8 cellular contexts compared by ENCODE assay signal in genomic region chr1:111739222-111739983, GRCh38. TPM values are rescaled to one million over a fixed set of nuclear protein-coding genes. Genes with fewer than 3 reads are reported as not detected.
A peak's percentile ranks its signal among the peaks of the same experiment; 100 is the strongest.
DNase-seq lines count a peak whose midpoint lies in the region; ATAC-seq and TF ChIP-seq lines count a peak whose summit lies in the region.

Gene INKA2 (minus strand): TSS chr1:111739395. CDS start chr1:111739242, 153 bp downstream.

- peaks cover 15% of the 10 kb centered on the region for H3K4me1 Mint-ChIP-seq in WTC11

- TF ChIP-seq CTCF in WTC11 (IDR thresholded peaks at IDR 0.05): no peak

- peak within 1 kb of the TSS; percentile 99 for H3K27ac Mint-ChIP-seq in WTC11

- ATAC-seq in GM18870 (IDR thresholded peaks at IDR 0.05; ENCODE audit: unreplicated experiment): peak; percentile 74
- peak; percentile 74 for ATAC-seq in HG03103 (IDR thresholded peaks at IDR 0.05; ENCODE audit: low read depth, unreplicated experiment)
- peak; percentile 75 for ATAC-seq in WTC11

- no peaks in the 10 kb centered on the region for H3K36me3 Mint-ChIP-seq in WTC11

- DNase-seq in AG08396 (ENCODE audit: low spot score) (peak; percentile 91), NCI-H2171 treated with DMSO at 0.1 percent for 48 hours (lab: John Stamatoyannopoulos, UW) (peak; percentile 95), WTC11 (ENCODE audit: low spot score) (peak; percentile 95), caudate nucleus (lab: John Stamatoyannopoulos, UW) (peak in 59 of 61 donors; percentile 54 to 91 (median 82)), islet precursor cell (peak; percentile 92)
- DNase-seq in stimulated activated CD4-positive, alpha-beta T cell treated with anti-CD3 and anti-CD28 coated beads, Interleukin-12 subunit alpha, Interleukin-12 subunit beta, amount 100 ng/mL, for 4 hours: peak; percentile 71

- no peaks in the 10 kb centered on the region for H3K9me3 Mint-ChIP-seq in WTC11

- peaks cover 23% of the 10 kb centered on the region for H3K27me3 Mint-ChIP-seq in WTC11 (ENCODE audit: low read depth)

- CTCF ChIA-PET in WTC11 (lab: Charles Lee): interaction anchor here (0.8 to 7.7 kb wide), 13 partner anchors 9 to 257 kb away, joined by 3 to 78 read pairs (median 6); no protein-coding TSS in a partner anchor

- POLR2A ChIA-PET in WTC11 (lab: Charles Lee): interaction anchor here (0.6 to 1.9 kb wide), 7 partner anchors 11 to 1404 kb away, joined by 3 to 6 read pairs (median 4); partner anchors contain the start of gene DDX20

- no peak within 1 kb of the TSS for H3K4me3 Mint-ChIP-seq in WTC11

- H3K27ac ChIP-seq in caudate nucleus (ENCODE audit: low read depth, low read length): peak within 1 kb of the TSS; percentile 67

TF ChIP-seq in WTC11, 78 proteins besides CTCF, POLR2A, EP300 and RAD21 (continues in another document):
- peak; percentile 85 for TF ChIP-seq FOXP4 (CRISPR knock-in tag; IDR thresholded peaks at IDR 0.05)
- peak; percentile 54; the same call in 1 of the 2 replicates for TF ChIP-seq FOXK1 (CRISPR knock-in tag; IDR thresholded peaks at IDR 0.05)
- 0 out of 2 replicates have a peak, but pooled peaks have one; percentile 60 for TF ChIP-seq ARID4B (CRISPR knock-in tag; IDR thresholded peaks at IDR 0.05; ENCODE audit: borderline replicate concordance)
- peak; percentile 37; the same call in 1 of the 2 replicates for TF ChIP-seq ESRRA (CRISPR knock-in tag; IDR thresholded peaks at IDR 0.05; ENCODE audit: borderline replicate concordance)
- peak; percentile 55 for TF ChIP-seq GABPB1 (CRISPR knock-in tag; IDR thresholded peaks at IDR 0.05)
- no peak for TF ChIP-seq NFATC4 (CRISPR knock-in tag; IDR thresholded peaks at IDR 0.05)
- no peak for TF ChIP-seq RORB (CRISPR knock-in tag; IDR thresholded peaks at IDR 0.05)
- TF ChIP-seq ZNF281 (CRISPR knock-in tag; IDR thresholded peaks at IDR 0.05): 0 out of 2 replicates have a peak, but pooled peaks have one; percentile 18
- TF ChIP-seq CBFB (CRISPR knock-in tag; IDR thresholded peaks at IDR 0.05; ENCODE audit: low read depth): 0 out of 2 replicates have a peak, but pooled peaks have one; percentile 25
- peak; percentile 71; the same call in 1 of the 2 replicates for TF ChIP-seq SMAD3 (CRISPR knock-in tag; IDR thresholded peaks at IDR 0.05; ENCODE audit: borderline replicate concordance)
- TF ChIP-seq USF2 (CRISPR knock-in tag; IDR thresholded peaks at IDR 0.05): peak; percentile 84
- TF ChIP-seq NFE2L1 (CRISPR knock-in tag; IDR thresholded peaks at IDR 0.05): no peak
- peak; percentile 56; the same call in 1 of the 2 replicates for TF ChIP-seq SP1 (CRISPR knock-in tag; conservative IDR thresholded peaks at IDR 0.05)
- peak; percentile 44; the same call in 1 of the 2 replicates for TF ChIP-seq ATF6 (CRISPR knock-in tag; IDR thresholded peaks at IDR 0.05)
- peak; percentile 49; the same call in 1 of the 2 replicates for TF ChIP-seq E2F5 (CRISPR knock-in tag; IDR thresholded peaks at IDR 0.05)
- peak; percentile 26; the same call in 1 of the 2 replicates for TF ChIP-seq ETV6 (CRISPR knock-in tag; IDR thresholded peaks at IDR 0.05)

RNA-seq across cellular contexts. Expression of gene INKA2, which starts in this region (rescaled TPM):
- total RNA-seq in WTC11 (2021): 19.2 to 22.5 TPM (median 20.1 TPM) in 3 replicates

Comparison
In these comparisons a context has a peak if more than half of its experiments do, and no peak if none do; other contexts are left out.
1. Peak in every context shown above with its lines: DNase-seq, ATAC-seq and H3K27ac ChIP-seq.